Comparison of ENCODE assay signal across 35 cellular contexts in genomic region chr2:180578441-180578840, GRCh38.
"Had no signal": no experiment of that assay in that cellular context is flagged by ENCODE, and none has a peak within 500 bp of the region (broad histone marks: within the 10 kb centered on the region; RNA-seq: fewer than 3 reads in every experiment).

No MANE protein-coding gene starts in this region.

- H3K4me1 ChIP-seq: ascending aorta, esophagus muscularis mucosa, gastrocnemius medialis, heart left ventricle had no signal

- H3K9me3 ChIP-seq: ascending aorta, esophagus muscularis mucosa, gastrocnemius medialis, heart left ventricle had no signal

- ATAC-seq: activated CD4-positive, CD25-positive, alpha-beta regulatory T cell treated with anti-CD3 and anti-CD28 coated beads, Interleukin-2, amount 50 U/mL, for 24 hours; activated CD8-positive, alpha-beta T cell treated with anti-CD3 and anti-CD28 coated beads for 36 hours; activated naive CD4-positive, alpha-beta T cell treated with anti-CD3 and anti-CD28 coated beads, Interleukin-2, amount 50 U/mL, for 72 hours; foreskin keratinocyte; gastrocnemius medialis; heart left ventricle; T-helper 17 cell had no signal

- H3K9me3 Mint-ChIP-seq: activated B cell treated with CpG ODN at 0.5 μM for 24 hours; activated CD8-positive, alpha-beta T cell treated with anti-CD3 and anti-CD28 coated beads for 36 hours; activated naive CD4-positive, alpha-beta T cell treated with anti-CD3 and anti-CD28 coated beads, Interleukin-2, amount 10 ng/mL, durations not matched to agents 7 days and 5 days; activated naive CD4-positive, alpha-beta T cell treated with anti-CD3 and anti-CD28 coated beads, Interleukin-2, amount 50 U/mL, for 72 hours; activated naive CD8-positive, alpha-beta T cell treated with anti-CD3 and anti-CD28 coated beads, Interleukin-2, amount 10 ng/mL, durations not matched to agents 7 days and 5 days; activated T-helper 1 cell treated with anti-CD3 and anti-CD28 coated beads, Interleukin-12 subunit alpha, Interleukin-12 subunit beta, Interleukin-2, Interleukin-4 antibody, amounts not matched to agents 30 ng/mL and 10 ng/mL and 1 ng/mL, durations not matched to agents 14 hours and 24 hours and 36 hours; activated T-helper 2 cell treated with anti-CD3 and anti-CD28 coated beads, Interferon-gamma antibody, Interleukin-2, Interleukin-4, amounts not matched to agents 10 μg/mL and 5 μg/mL and 100 μg/mL, durations not matched to agents 14 hours and 24 hours and 36 hours; central memory CD8-positive, alpha-beta T cell; dendritic cell treated with granulocyte-macrophage colony-stimulating factor and Interleukin-4, amounts not matched to agents 40 ng/mL and 50 ng/mL, for 4 days; endodermal cell; T-helper 2 cell treated with Interferon-gamma antibody and Interleukin-4, amounts not matched to agents 5 μg/mL and 100 μg/mL, for 36 hours had no signal

- DNase-seq: activated B cell treated with CpG ODN at 0.5 μM for 24 hours; activated CD4-positive, alpha-beta T cell treated with anti-CD3 and anti-CD28 coated beads for 48 hours; activated CD4-positive, alpha-beta T cell treated with anti-CD3 and anti-CD28 coated beads, Interleukin-2, amount 50 U/mL, for 1 hour; activated CD4-positive, alpha-beta T cell treated with anti-CD3 and anti-CD28 coated beads, Interleukin-2, amount 50 U/mL, for 48 hours; activated CD8-positive, alpha-beta memory T cell treated with anti-CD3 and anti-CD28 coated beads for 24 hours; activated CD8-positive, alpha-beta memory T cell treated with anti-CD3 and anti-CD28 coated beads, Interleukin-2, amount 50 U/mL, for 4 hours; activated CD8-positive, alpha-beta T cell treated with anti-CD3 and anti-CD28 coated beads for 36 hours; activated effector memory CD4-positive, alpha-beta T cell treated with anti-CD3 and anti-CD28 coated beads, Interleukin-2, amount 50 U/mL, for 16 hours; activated naive CD4-positive, alpha-beta T cell; activated naive CD4-positive, alpha-beta T cell treated with anti-CD3 and anti-CD28 coated beads, Interleukin-2, amount 10 ng/mL, durations not matched to agents 7 days and 5 days; activated naive CD8-positive, alpha-beta T cell treated with anti-CD3 and anti-CD28 coated beads, Interleukin-2, amount 10 ng/mL, durations not matched to agents 7 days and 5 days; activated T-cell treated with anti-CD3 and anti-CD28 coated beads, Interleukin-2, amount 50 U/mL, for 1 hour; activated T-cell treated with anti-CD3 and anti-CD28 coated beads, Interleukin-2, amount 50 U/mL, for 48 hours; dorsolateral prefrontal cortex; effector memory CD4-positive, alpha-beta T cell; endodermal cell; erythroblast; gastrocnemius medialis; glutamatergic neuron; heart left ventricle; T-helper 17 cell; T1000; WERI-Rb-1 had no signal

- H3K36me3 Mint-ChIP-seq: activated naive CD4-positive, alpha-beta T cell treated with anti-CD3 and anti-CD28 coated beads, Interleukin-2, amount 10 ng/mL, durations not matched to agents 7 days and 5 days; activated naive CD4-positive, alpha-beta T cell treated with anti-CD3 and anti-CD28 coated beads, Interleukin-2, amount 50 U/mL, for 72 hours; activated naive CD8-positive, alpha-beta T cell treated with anti-CD3 and anti-CD28 coated beads, Interleukin-2, amount 10 ng/mL, durations not matched to agents 7 days and 5 days; brain had no signal

- H3K4me1 Mint-ChIP-seq: activated B cell treated with CpG ODN at 0.5 μM for 24 hours; activated naive CD4-positive, alpha-beta T cell treated with anti-CD3 and anti-CD28 coated beads, Interleukin-2, amount 10 ng/mL, durations not matched to agents 7 days and 5 days; activated naive CD8-positive, alpha-beta T cell treated with anti-CD3 and anti-CD28 coated beads, Interleukin-2, amount 10 ng/mL, durations not matched to agents 7 days and 5 days; central memory CD8-positive, alpha-beta T cell; endodermal cell; T-helper 17 cell had no signal

- H3K27ac Mint-ChIP-seq: activated B cell treated with CpG ODN at 0.5 μM for 24 hours; activated CD8-positive, alpha-beta T cell treated with anti-CD3 and anti-CD28 coated beads for 36 hours; activated naive CD4-positive, alpha-beta T cell treated with anti-CD3 and anti-CD28 coated beads, Interleukin-2, amount 10 ng/mL, durations not matched to agents 7 days and 5 days; activated naive CD4-positive, alpha-beta T cell treated with anti-CD3 and anti-CD28 coated beads, Interleukin-2, amount 50 U/mL, for 72 hours; activated naive CD8-positive, alpha-beta T cell treated with anti-CD3 and anti-CD28 coated beads, Interleukin-2, amount 10 ng/mL, durations not matched to agents 7 days and 5 days; activated T-helper 1 cell treated with anti-CD3 and anti-CD28 coated beads, Interleukin-12 subunit alpha, Interleukin-12 subunit beta, Interleukin-2, Interleukin-4 antibody, amounts not matched to agents 30 ng/mL and 10 ng/mL and 1 ng/mL, durations not matched to agents 14 hours and 24 hours and 36 hours; activated T-helper 2 cell treated with anti-CD3 and anti-CD28 coated beads, Interferon-gamma antibody, Interleukin-2, Interleukin-4, amounts not matched to agents 10 μg/mL and 5 μg/mL and 100 μg/mL, durations not matched to agents 14 hours and 24 hours and 36 hours; brain; dendritic cell treated with granulocyte-macrophage colony-stimulating factor and Interleukin-4, amounts not matched to agents 40 ng/mL and 50 ng/mL, for 4 days; endodermal cell; T-helper 17 cell; T-helper 2 cell treated with Interferon-gamma antibody and Interleukin-4, amounts not matched to agents 5 μg/mL and 100 μg/mL, for 36 hours had no signal

- H3K36me3 ChIP-seq: ascending aorta, esophagus muscularis mucosa, gastrocnemius medialis, heart left ventricle, WERI-Rb-1 had no signal

- H3K4me3 Mint-ChIP-seq: activated B cell treated with CpG ODN at 0.5 μM for 24 hours; activated CD8-positive, alpha-beta T cell treated with anti-CD3 and anti-CD28 coated beads for 36 hours; activated naive CD4-positive, alpha-beta T cell treated with anti-CD3 and anti-CD28 coated beads, Interleukin-2, amount 10 ng/mL, durations not matched to agents 7 days and 5 days; activated naive CD8-positive, alpha-beta T cell treated with anti-CD3 and anti-CD28 coated beads, Interleukin-2, amount 10 ng/mL, durations not matched to agents 7 days and 5 days; activated T-helper 1 cell treated with anti-CD3 and anti-CD28 coated beads, Interleukin-12 subunit alpha, Interleukin-12 subunit beta, Interleukin-2, Interleukin-4 antibody, amounts not matched to agents 30 ng/mL and 10 ng/mL and 1 ng/mL, durations not matched to agents 14 hours and 24 hours and 36 hours; brain; central memory CD8-positive, alpha-beta T cell; dendritic cell treated with granulocyte-macrophage colony-stimulating factor and Interleukin-4, amounts not matched to agents 40 ng/mL and 50 ng/mL, for 4 days; endodermal cell; T-helper 17 cell; T-helper 2 cell treated with Interferon-gamma antibody and Interleukin-4, amounts not matched to agents 5 μg/mL and 100 μg/mL, for 36 hours had no signal

- H3K27ac ChIP-seq: ascending aorta, coronary artery, dorsolateral prefrontal cortex, esophagus muscularis mucosa, foreskin keratinocyte, gastrocnemius medialis, heart left ventricle, WERI-Rb-1 had no signal

- H3K27me3 ChIP-seq: ascending aorta, dorsolateral prefrontal cortex, esophagus muscularis mucosa, foreskin keratinocyte, gastrocnemius medialis, heart left ventricle had no signal

- H3K27me3 Mint-ChIP-seq: activated naive CD4-positive, alpha-beta T cell treated with anti-CD3 and anti-CD28 coated beads, Interleukin-2, amount 10 ng/mL, durations not matched to agents 7 days and 5 days; activated naive CD8-positive, alpha-beta T cell treated with anti-CD3 and anti-CD28 coated beads, Interleukin-2, amount 10 ng/mL, durations not matched to agents 7 days and 5 days; dendritic cell treated with granulocyte-macrophage colony-stimulating factor and Interleukin-4, amounts not matched to agents 40 ng/mL and 50 ng/mL, for 4 days had no signal

- H3K4me3 ChIP-seq: ascending aorta, coronary artery, dorsolateral prefrontal cortex, esophagus muscularis mucosa, gastrocnemius medialis, heart left ventricle had no signal
